Comparison of ENCODE assay signal across 8 cellular contexts in the genomic region with DNA sequence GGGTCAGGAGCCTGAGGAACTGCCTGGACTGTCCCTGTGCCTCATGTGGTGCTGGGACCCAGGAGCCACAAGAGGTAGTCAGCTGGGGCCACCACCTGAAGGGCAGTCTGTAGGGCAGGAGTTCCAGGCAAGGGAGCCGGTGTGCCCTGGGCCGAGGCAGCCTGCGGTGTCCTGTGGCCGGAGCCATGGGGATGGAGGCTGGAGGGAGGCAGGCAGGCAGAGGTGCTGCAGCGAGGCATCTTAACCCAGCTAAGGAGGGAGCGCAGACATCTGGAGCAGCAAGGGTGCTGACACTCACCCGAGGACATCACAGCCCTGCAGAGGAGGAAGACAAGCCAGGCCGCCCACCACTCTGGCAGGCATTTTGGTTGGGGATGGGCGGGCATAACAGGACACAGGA.
"Had no signal": no experiment of that assay in that cellular context is flagged by ENCODE, and none has a peak within 500 bp of the region (broad histone marks: within the 10 kb centered on the region; RNA-seq: fewer than 3 reads in every experiment).

No MANE protein-coding gene starts in this region.

- FAIRE-seq: HepG2 had no signal

- H3K4me3 Mint-ChIP-seq: IgD-negative memory B cell had no signal

- H3K27ac Mint-ChIP-seq: IgD-negative memory B cell had no signal

- H3K9ac ChIP-seq: GM23248 had no signal

- H2AFZ ChIP-seq: GM23248 had no signal

- H3K4me3 ChIP-seq: GM23248 had no signal

- DNase-seq: GM23248, GOT3, H7, HCEC 1CT, KBM-7 had no signal

- H3K9me3 Mint-ChIP-seq: IgD-negative memory B cell had no signal

- H3K27ac ChIP-seq: GM23248, HL-60 had no signal

- H3K27me3 Mint-ChIP-seq: IgD-negative memory B cell had no signal
